In the genomic region with DNA sequence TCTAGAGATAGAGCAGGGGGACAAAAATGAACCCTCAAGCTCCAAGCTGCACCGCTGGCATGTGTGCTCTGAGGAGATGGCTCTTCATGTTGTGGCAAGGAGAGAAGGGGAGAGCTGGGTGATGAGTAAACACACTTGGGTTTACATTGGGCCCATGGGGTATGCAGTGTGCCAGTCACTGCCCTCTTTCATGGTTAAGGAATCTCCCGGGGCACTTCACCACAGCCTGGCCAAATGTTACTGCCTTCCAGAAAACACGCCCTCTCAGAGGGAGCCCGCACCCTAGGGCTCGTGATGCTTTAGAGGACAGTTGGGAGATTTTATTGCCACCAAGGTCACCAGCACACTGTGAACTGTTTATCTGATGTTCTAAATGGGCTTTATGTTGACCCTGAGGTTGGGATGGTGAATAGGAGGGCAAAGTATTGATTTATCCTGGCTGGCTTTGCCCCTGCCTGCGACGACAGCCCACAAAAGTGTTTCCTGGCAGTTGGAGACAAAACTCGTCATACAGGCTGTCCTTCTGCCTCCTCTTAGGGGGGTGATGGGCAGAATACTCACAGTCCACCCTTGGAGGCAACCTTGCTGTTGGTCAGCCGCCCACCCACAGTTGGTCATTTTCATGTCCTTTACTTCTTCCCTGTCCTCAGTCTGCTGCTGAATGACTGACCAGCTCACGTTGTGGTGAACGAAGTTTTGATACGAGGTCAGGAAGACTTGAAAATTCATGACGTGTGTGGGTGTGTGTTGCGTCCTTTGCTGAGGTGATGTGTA, we compare ENCODE assay signal across 20 cellular contexts.
"Had no signal": no experiment of that assay in that cellular context is flagged by ENCODE, and none has a peak within 500 bp of the region (broad histone marks: within the 10 kb centered on the region; RNA-seq: fewer than 3 reads in every experiment).

No MANE protein-coding gene starts in this region.

- H3K27ac ChIP-seq: cardiac muscle cell, esophagus squamous epithelium, heart right ventricle, thoracic aorta had no signal

- H3K27me3 Mint-ChIP-seq: activated naive CD8-positive, alpha-beta T cell had no signal

- H3K36me3 ChIP-seq: cardiac muscle cell, thoracic aorta had no signal

- H3K27me3 ChIP-seq: cardiac muscle cell, heart right ventricle had no signal

- H3K27ac Mint-ChIP-seq: activated naive CD8-positive, alpha-beta T cell; immature natural killer cell; nephron; stimulated activated effector memory CD8-positive, alpha-beta T cell treated with anti-CD3 and anti-CD28 coated beads, Interleukin-12 subunit alpha, Interleukin-12 subunit beta, amount 100 ng/mL, for 72 hours; T-helper 17 cell had no signal

- H3K4me3 ChIP-seq: cardiac muscle cell, esophagus squamous epithelium, heart right ventricle, thoracic aorta had no signal

- H3K4me1 ChIP-seq: heart right ventricle had no signal

- H3K36me3 Mint-ChIP-seq: activated naive CD8-positive, alpha-beta T cell; immature natural killer cell; stimulated activated effector memory CD8-positive, alpha-beta T cell treated with anti-CD3 and anti-CD28 coated beads, Interleukin-12 subunit alpha, Interleukin-12 subunit beta, amount 100 ng/mL, for 72 hours had no signal

- H3K9me3 ChIP-seq: thoracic aorta had no signal

- ATAC-seq: heart right ventricle; right cardiac atrium; stimulated activated effector memory CD8-positive, alpha-beta T cell treated with anti-CD3 and anti-CD28 coated beads, Interleukin-12 subunit alpha, Interleukin-12 subunit beta, amount 100 ng/mL, for 72 hours; T-helper 17 cell had no signal

- H3K4me3 Mint-ChIP-seq: activated naive CD8-positive, alpha-beta T cell; immature natural killer cell; nephron; stimulated activated effector memory CD8-positive, alpha-beta T cell treated with anti-CD3 and anti-CD28 coated beads, Interleukin-12 subunit alpha, Interleukin-12 subunit beta, amount 100 ng/mL, for 72 hours; T-helper 17 cell had no signal

- FAIRE-seq: endothelial cell of umbilical vein, small intestine had no signal

- DNase-seq: activated CD4-positive, alpha-beta T cell treated with anti-CD3 and anti-CD28 coated beads, Interleukin-2, amount 50 U/mL, for 48 hours; dermis blood vessel endothelial cell; effector memory CD4-positive, alpha-beta T cell; esophagus squamous epithelium; heart right ventricle; immature natural killer cell; midbrain; nucleus accumbens; posterior cingulate gyrus; right cardiac atrium; small intestine; stimulated activated CD4-positive, alpha-beta T cell treated with anti-CD3 and anti-CD28 coated beads, Interleukin-15, amount 100 ng/mL, for 24 hours; stimulated activated CD4-positive, alpha-beta T cell treated with anti-CD3 and anti-CD28 coated beads, Interleukin-2, amount 100 ng/mL, for 48 hours; T-helper 17 cell had no signal

- H3K4me1 Mint-ChIP-seq: immature natural killer cell; nephron; stimulated activated effector memory CD8-positive, alpha-beta T cell treated with anti-CD3 and anti-CD28 coated beads, Interleukin-12 subunit alpha, Interleukin-12 subunit beta, amount 100 ng/mL, for 72 hours had no signal
